In the genomic region with DNA sequence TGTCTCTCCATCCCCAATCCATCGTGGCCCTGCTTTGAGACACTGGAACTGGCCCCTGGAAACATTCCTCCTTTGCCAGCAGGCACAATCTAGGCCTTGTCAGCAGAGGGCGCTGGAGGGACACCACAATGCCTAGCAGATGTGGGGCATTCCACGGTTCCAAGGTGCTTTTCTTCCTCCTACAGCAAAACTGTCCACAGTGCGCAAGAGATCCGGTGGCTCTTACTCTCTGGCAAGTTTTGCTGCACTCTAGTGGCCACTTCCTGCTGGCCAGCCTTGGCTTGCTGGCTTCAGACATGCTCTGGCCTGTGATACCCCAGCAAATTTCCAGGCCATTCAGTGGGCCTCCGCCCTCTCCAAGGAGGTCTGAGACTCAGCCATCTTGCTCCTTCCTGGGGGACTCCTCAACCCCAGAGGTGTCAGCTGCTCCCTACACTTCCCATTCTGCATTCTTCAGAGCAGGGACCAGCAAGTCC, we compare ENCODE assay signal across 8 cellular contexts. TPM values are rescaled to one million over a fixed set of nuclear protein-coding genes. Genes with fewer than 3 reads are reported as not detected.
A peak's percentile ranks its signal among the peaks of the same experiment; 100 is the strongest.
DNase-seq lines count a peak whose midpoint lies in the region; ATAC-seq and TF ChIP-seq lines count a peak whose summit lies in the region.

No MANE protein-coding gene starts in this region.

- no peaks in the 10 kb centered on the region for H4K20me1 ChIP-seq in KMS-11 (ENCODE audit: insufficient read depth)

- TF ChIP-seq CTCF in KMS-11 (conservative IDR thresholded peaks at IDR 0.05; ENCODE audit: low read depth, low read length): peak; percentile 94
- TF ChIP-seq CTCF in epithelial cell of proximal tubule (conservative IDR thresholded peaks at IDR 0.05; ENCODE audit: low read depth, low read length): peak; percentile 100

- no peak overlapping the region for H3K9ac ChIP-seq in KMS-11

- H3K4me3 ChIP-seq in KMS-11 (IDR thresholded peaks at IDR 0.05; ENCODE audit: insufficient read depth, low read depth, low read length) (no peak overlapping the region), epithelial cell of proximal tubule (ENCODE audit: low read depth, low read length) (no peak overlapping the region)

- H3K4me1 ChIP-seq in KMS-11 (ENCODE audit: low read depth, poor library complexity, severe bottlenecking): no peaks in the 10 kb centered on the region

- no peak overlapping the region for H3K27ac ChIP-seq in KMS-11

- no peak overlapping the region for H3K4me2 ChIP-seq in KMS-11

- no peak for ATAC-seq in HG02623 (IDR thresholded peaks at IDR 0.05; ENCODE audit: unreplicated experiment)

- H3K27me3 ChIP-seq in KMS-11 (ENCODE audit: insufficient read depth, low read depth): no peaks in the 10 kb centered on the region

- H2AFZ ChIP-seq in KMS-11 (ENCODE audit: low read depth): no peak overlapping the region

- H3K36me3 ChIP-seq in KMS-11 (ENCODE audit: insufficient read depth): no peaks in the 10 kb centered on the region

- H3K79me2 ChIP-seq in KMS-11 (ENCODE audit: insufficient read depth, low read depth): no peaks in the 10 kb centered on the region

- DNase-seq in GM04503 (ENCODE audit: low read depth) (peak; percentile 86), OCI-M1 (lab: John Stamatoyannopoulos, UW) (peak; percentile 95), epithelial cell of proximal tubule (ENCODE audit: low read depth) (peak; percentile 88), myocyte (ENCODE audit: low read depth) (peak; percentile 93)
- peak; percentile 92 for DNase-seq in activated CD8-positive, alpha-beta memory T cell treated with anti-CD3 and anti-CD28 coated beads, Interleukin-2, amount 50 U/mL, for 48 hours
- peak; percentile 71 for DNase-seq in stimulated activated CD8-positive, alpha-beta memory T cell treated with anti-CD3 and anti-CD28 coated beads, Interleukin-7, amount 100 ng/mL, for 24 hours (ENCODE audit: low read depth)

RNA-seq across cellular contexts. Expression of gene RBM4B, which starts 17.1 kb away (rescaled TPM):
- total RNA-seq in epithelial cell of proximal tubule (4.0 and 17.3 TPM in 2 replicates), myocyte (21.2 and 22.5 TPM in 2 replicates)
- polyA plus RNA-seq in myocyte (2012): 26.0 TPM

RNA-seq across cellular contexts. Expression of gene SPTBN2, which starts 34.2 kb away (rescaled TPM):
- total RNA-seq in epithelial cell of proximal tubule: 63.9 and 78.9 TPM in 2 replicates
- total RNA-seq in myocyte: 0.78 and 1.1 TPM in 2 replicates
- polyA plus RNA-seq in myocyte (2012): 3.5 TPM

RNA-seq across cellular contexts. Expression of gene RBM4, which starts 56.3 kb away (rescaled TPM):
- total RNA-seq in epithelial cell of proximal tubule (105 and 133 TPM in 2 replicates), myocyte (83.4 and 99.4 TPM in 2 replicates)
- polyA plus RNA-seq in myocyte (2012): 186 TPM

Comparison
In these comparisons a context has a peak if more than half of its experiments do, and no peak if none do; other contexts are left out.
1. RNA of gene SPTBN2, which starts 34.2 kb away (total RNA-seq): 63.9 to 78.9 TPM in epithelial cell of proximal tubule; 0.78 to 1.1 TPM in myocyte; every median in the first group is over 10 times any median in the second.
2. Peak in every context shown above with its lines, with median percentiles within 50 percentile points of each other: DNase-seq.